8 cellular contexts compared by ENCODE assay signal in genomic region chr19:54364775-54365257, GRCh38. TPM values are rescaled to one million over a fixed set of nuclear protein-coding genes. Genes with fewer than 3 reads are reported as not detected.
DNase-seq lines count a peak whose midpoint lies in the region; ATAC-seq lines count a peak whose summit lies in the region.

LAIR1 (minus strand) TSS chr19:54364931; CDS start chr19:54364804, 127 bp downstream.

- DNase-seq in NOMO-1 treated with dmso at 0.1 percent for 144 hours (lab: John Stamatoyannopoulos, UW; ENCODE audit: unreplicated experiment) (peak; percentile 89), immature natural killer cell (peak; percentile 46 to 61 (median 49)), NCI-H2081 treated with DMSO at 0.1 percent for 48 hours (lab: John Stamatoyannopoulos, UW) (no peak), dermis blood vessel endothelial cell (no peak)
- peak; percentile 69 to 74 for DNase-seq in activated T-cell treated with anti-CD3 and anti-CD28 coated beads, Interleukin-2, amount 50 U/mL, for 48 hours
- DNase-seq in stimulated activated CD8-positive, alpha-beta memory T cell treated with anti-CD3 and anti-CD28 coated beads, Interleukin-7, amount 100 ng/mL, for 4 hours (ENCODE audit: low read depth in 2 of 2) = peak; percentile 26 to 39

- ATAC-seq in GM21619 (IDR thresholded peaks at IDR 0.05; ENCODE audit: unreplicated experiment) = no peak
- ATAC-seq in GM21528 (IDR thresholded peaks at IDR 0.05; ENCODE audit: low FRiP score, unreplicated experiment) = no peak

- peak within 1 kb of the TSS; percentile 92 to 98 (median 97) for H3K4me3 Mint-ChIP-seq in immature natural killer cell

- H3K27me3 Mint-ChIP-seq in immature natural killer cell (ENCODE audit: low read depth in 3 of 3) = peaks cover 2 to 11% (median 10%) of the 10 kb centered on the region in 3 donors

- peak within 1 kb of the TSS; percentile 93 to 100 (median 97) for H3K27ac Mint-ChIP-seq in immature natural killer cell

- H3K9me3 Mint-ChIP-seq in immature natural killer cell = no peaks in the 10 kb centered on the region

- H3K4me1 Mint-ChIP-seq in immature natural killer cell = peaks cover 84 to 90% of the 10 kb centered on the region in 2 donors

- H3K36me3 Mint-ChIP-seq in immature natural killer cell = peaks cover 8 to 49% (median 35%) of the 10 kb centered on the region in 3 donors

RNA-seq across cellular contexts. Expression of gene LAIR1, which starts in this region (rescaled TPM):
- polyA plus RNA-seq in immature natural killer cell = 100 to 1,000 TPM in 2 of 3 donors, 10 to 100 TPM in 1; 86.9 to 247 (median 126) TPM
- not detected in 2 replicates for total RNA-seq in dermis blood vessel endothelial cell

Comparison
In these comparisons a context has a peak if more than half of its experiments do, and no peak if none do; other contexts are left out.
1. DNase-seq: peak in NOMO-1 treated with dmso at 0.1 percent for 144 hours (single experiment), activated T-cell treated with anti-CD3 and anti-CD28 coated beads, Interleukin-2, amount 50 U/mL, for 48 hours (2 of 2), immature natural killer cell (3 of 3) and stimulated activated CD8-positive, alpha-beta memory T cell treated with anti-CD3 and anti-CD28 coated beads, Interleukin-7, amount 100 ng/mL, for 4 hours (2 of 2); none in NCI-H2081 treated with DMSO at 0.1 percent for 48 hours (single experiment) and dermis blood vessel endothelial cell (single experiment).